In genomic region chr11:67572305-67572704, GRCh38 we compare ENCODE assay signal across 15 cellular contexts. TPM values are rescaled to one million over a fixed set of nuclear protein-coding genes. Genes with fewer than 3 reads are reported as not detected.
A peak's percentile ranks its signal among the peaks of the same experiment; 100 is the strongest.
DNase-seq lines count a peak whose midpoint lies in the region; ATAC-seq, FAIRE-seq and TF ChIP-seq lines count a peak whose summit lies in the region.
"Had no signal": no experiment of that assay in that cellular context is flagged by ENCODE, and none has a peak within 500 bp of the region (broad histone marks: within the 10 kb centered on the region; RNA-seq: fewer than 3 reads in every experiment).

No MANE protein-coding gene starts in this region.

- H3K9me3 Mint-ChIP-seq in CD8-positive, alpha-beta memory T cell, result no peaks in the 10 kb centered on the region
- H3K9me3 Mint-ChIP-seq: CD4-positive, alpha-beta memory T cell had no signal

- POLR2A ChIA-PET in HEK293 (lab: Yijun Ruan, JAX) (interaction anchor here (0.7 kb wide), 1 partner anchor 11 kb away, joined by 3 read pairs; the partner anchor contains the start of gene GSTP1), PC-9 (lab: Charles Lee; ENCODE audit: unreplicated experiment) (interaction anchor here (0.6 to 1.0 kb wide), 4 partner anchors 8 to 232 kb away, joined by 3 to 5 read pairs (median 3); no protein-coding TSS in a partner anchor)
- POLR2A ChIA-PET in CD8-positive, alpha-beta memory T cell (lab: Charles Lee), result no interaction called here

- H3K36me3 ChIP-seq in HEK293 (ENCODE audit: control insufficient read depth in 2 of 2, insufficient read depth in 1 of 2, low read length in 2 of 2), result no peaks in the 10 kb centered on the region
- H3K36me3 ChIP-seq in PC-9 (ENCODE audit: low read depth), result no peaks in the 10 kb centered on the region
- H3K36me3 ChIP-seq in CD8-positive, alpha-beta memory T cell (ENCODE audit: insufficient read depth, low read length), result no peaks in the 10 kb centered on the region
- H3K36me3 ChIP-seq: BE2C, HAP-1 had no signal

- intact Hi-C loops in PC-9 (cut with micrococcal nuclease; ENCODE audit: unreplicated experiment), result loop anchor here (2.0 kb wide), 2 partner anchors 64 to 86 kb away; partner anchors contain the start of gene CDK2AP2
- intact Hi-C loops in right cardiac atrium (cut with DNase I), result no loop called here

- H3K4me3 ChIP-seq in HEK293 (ENCODE audit: low read depth, low read length) (no peak overlapping the region), PC-9 (no peak overlapping the region), right cardiac atrium (ENCODE audit: low read length) (no peak overlapping the region)
- H3K4me3 ChIP-seq in CD8-positive, alpha-beta memory T cell (ENCODE audit: low read length), result no peak overlapping the region
- H3K4me3 ChIP-seq: GM12878, HAP-1 had no signal

- H3K79me2 ChIP-seq in PC-9 (ENCODE audit: low read depth), result no peaks in the 10 kb centered on the region

- H3K4me1 ChIP-seq in HEK293 (ENCODE audit: control insufficient read depth, insufficient read depth, low read length) (no peaks in the 10 kb centered on the region), PC-9 (replicated peaks; ENCODE audit: insufficient read depth) (peaks cover 14% of the 10 kb centered on the region), right cardiac atrium (ENCODE audit: control insufficient read depth, insufficient read depth, low read length) (no peaks in the 10 kb centered on the region)
- H3K4me1 ChIP-seq in CD8-positive, alpha-beta memory T cell (ENCODE audit: insufficient read depth, low read length), result no peaks in the 10 kb centered on the region

- H2AFZ ChIP-seq in PC-9, result no peak overlapping the region

- H3K9me2 ChIP-seq in PC-9 (ENCODE audit: insufficient read depth), result no peaks in the 10 kb centered on the region

- H3K27ac ChIP-seq in HEK293 (ENCODE audit: extremely low read depth, low read depth, low read length) (no peak overlapping the region), PC-9 (no peak overlapping the region), right cardiac atrium (ENCODE audit: low read length) (no peak overlapping the region)
- no peak overlapping the region for H3K27ac ChIP-seq in CD8-positive, alpha-beta memory T cell (ENCODE audit: low read depth, low read length)

- H4K20me1 ChIP-seq in PC-9 (ENCODE audit: insufficient read depth), result no peaks in the 10 kb centered on the region

- ATAC-seq in right cardiac atrium, result no peak

- no peak overlapping the region for H3K27ac Mint-ChIP-seq in CD8-positive, alpha-beta memory T cell
- H3K27ac Mint-ChIP-seq: CD14-positive monocyte; CD4-positive, alpha-beta memory T cell had no signal

- H3K36me3 Mint-ChIP-seq in CD8-positive, alpha-beta memory T cell, result peaks cover 0 to 4% (median 0%) of the 10 kb centered on the region in 3 donors
- H3K36me3 Mint-ChIP-seq: CD14-positive monocyte; CD4-positive, alpha-beta memory T cell had no signal

- H3K4me2 ChIP-seq in PC-9, result peak overlapping the region; percentile 57; the same call in 1 of the 2 replicates

- no TSS peak for BruUV-seq in PC-9 (replicated peaks; lab: Mats Ljungman, UMichigan)

- H3K4me1 Mint-ChIP-seq in CD8-positive, alpha-beta memory T cell, result no peaks in the 10 kb centered on the region
- H3K4me1 Mint-ChIP-seq: CD4-positive, alpha-beta memory T cell had no signal

- peak; percentile 67 for FAIRE-seq in endometrium (lab: Jason Lieb, UNC)

- 25% methylated on average over 5 of the region's 5 CpGs for WGBS in right cardiac atrium

- TF ChIP-seq CTCF in HEK293 (tag by site-specific recombination; IDR thresholded peaks at IDR 0.05) (no peak), PC-9 (conservative IDR thresholded peaks at IDR 0.05) (no peak)

- H3K27me3 ChIP-seq in PC-9 (ENCODE audit: insufficient read depth, low read depth) (no peaks in the 10 kb centered on the region), right cardiac atrium (ENCODE audit: control insufficient read depth, insufficient read depth) (no peaks in the 10 kb centered on the region)
- H3K27me3 ChIP-seq in CD8-positive, alpha-beta memory T cell (ENCODE audit: insufficient read depth, low read length, poor library complexity, severe bottlenecking), result no peaks in the 10 kb centered on the region

- CTCF ChIA-PET in HEK293 (lab: Yijun Ruan, JAX) (interaction anchor here (0.5 to 3.2 kb wide), 15 partner anchors 8 to 95 kb away, joined by 3 to 23 read pairs (median 4); partner anchors contain the start of genes AIP and GSTP1), PC-9 (lab: Charles Lee) (interaction anchor here (0.6 to 0.8 kb wide), 5 partner anchors 11 to 268 kb away, joined by 3 to 9 read pairs (median 3); partner anchors contain the start of gene GSTP1)
- CTCF ChIA-PET in CD8-positive, alpha-beta memory T cell (lab: Charles Lee), result interaction anchor here (1.9 kb wide), 1 partner anchor 42 kb away, joined by 9 read pairs; no protein-coding TSS in a partner anchor

- peaks cover 6% of the 10 kb centered on the region; the same call in 1 of the 2 replicates for H3F3A ChIP-seq in PC-9 (ENCODE audit: insufficient read depth, low read depth)

- no peak overlapping the region for H3K4me3 Mint-ChIP-seq in CD8-positive, alpha-beta memory T cell
- H3K4me3 Mint-ChIP-seq: CD14-positive monocyte; CD4-positive, alpha-beta memory T cell had no signal

- H3K9me3 ChIP-seq in HEK293 (ENCODE audit: control insufficient read depth, insufficient read depth, low read depth, low read length) (no peaks in the 10 kb centered on the region), PC-9 (ENCODE audit: insufficient read depth, low read depth) (peaks cover 4% of the 10 kb centered on the region; the same call in 1 of the 2 replicates), right cardiac atrium (ENCODE audit: control insufficient read depth, low read length) (no peaks in the 10 kb centered on the region)
- H3K9me3 ChIP-seq in CD8-positive, alpha-beta memory T cell (ENCODE audit: low read length), result no peaks in the 10 kb centered on the region
- H3K9me3 ChIP-seq: BE2C had no signal

- peaks cover 17 to 24% of the 10 kb centered on the region in 2 donors for H3K27me3 Mint-ChIP-seq in CD8-positive, alpha-beta memory T cell

- DNase-seq in PC-9 (no peak), right cardiac atrium (no peak), NCI-H1930 (lab: John Stamatoyannopoulos, UW) (no peak), HPDE6-E6E7 (ENCODE audit: extremely low spot score) (no peak)
- no peak for DNase-seq in CD8-positive, alpha-beta memory T cell
- DNase-seq: DMS 273 treated with DMSO at 0.1 percent for 48 hours had no signal

TF ChIP-seq in HEK293, 187 proteins besides CTCF, POLR2A, EP300 and RAD21:
- TF ChIP-seq ZSCAN16 (tag by site-specific recombination; IDR thresholded peaks at IDR 0.05) (no peak), FEZF1 (tag by site-specific recombination; IDR thresholded peaks at IDR 0.05) (no peak), TRIM28 (IDR thresholded peaks at IDR 0.05; ENCODE audit: borderline replicate concordance, low read length) (no peak), ZFHX2 (tag by site-specific recombination; conservative IDR thresholded peaks at IDR 0.05) (peak; percentile 30; the same call in 1 of the 2 replicates), ZNF19 (tag by site-specific recombination; IDR thresholded peaks at IDR 0.05; ENCODE audit: low read depth) (no peak), ZBTB6 (tag by site-specific recombination; IDR thresholded peaks at IDR 0.05) (no peak), ZNF292 (tag by site-specific recombination; IDR thresholded peaks at IDR 0.05; ENCODE audit: borderline replicate concordance, low read depth) (no peak)

RNA-seq across cellular contexts. Expression of gene GSTP1, which starts 11.3 kb away (rescaled TPM):
- total RNA-seq in PC-9 (2021) (2,063 and 2,645 TPM in 2 replicates), right cardiac atrium (100 to 1,000 TPM; 323 to 411 (median 377) TPM)
- 100 to 1,000 TPM; 462 to 474 TPM for total RNA-seq in CD8-positive, alpha-beta memory T cell
- polyA plus RNA-seq in CD8-positive, alpha-beta memory T cell, result 333 TPM
- 501 TPM for polyA plus RNA-seq in right cardiac atrium

RNA-seq across cellular contexts. Expression of gene NDUFV1, which starts 34.4 kb away (rescaled TPM):
- total RNA-seq in PC-9 (2021) (321 and 463 TPM in 2 replicates), right cardiac atrium (100 to 1,000 TPM; 375 to 462 (median 435) TPM)
- 100 to 1,000 TPM; 321 to 326 TPM for total RNA-seq in CD8-positive, alpha-beta memory T cell
- 140 TPM for polyA plus RNA-seq in CD8-positive, alpha-beta memory T cell
- polyA plus RNA-seq in right cardiac atrium, result 380 TPM

RNA-seq across cellular contexts. Expression of gene CABP2, which starts 49.1 kb away (rescaled TPM):
- not detected in 2 replicates for total RNA-seq in PC-9 (2021)
- total RNA-seq in CD8-positive, alpha-beta memory T cell, result not detected
- polyA plus RNA-seq in CD8-positive, alpha-beta memory T cell, result not detected
- total RNA-seq in right cardiac atrium, result not detected
- not detected for polyA plus RNA-seq in right cardiac atrium
- total RNA-seq: CD4-positive, alpha-beta memory T cell; G401; GM12878; H4 had no signal
- polyA plus RNA-seq: CD14-positive monocyte; CD4-positive, alpha-beta memory T cell; GM12878 had no signal

RNA-seq across cellular contexts. Expression of gene NUDT8, which starts 57.4 kb away (rescaled TPM):
- 25.5 and 33.3 TPM in 2 replicates for total RNA-seq in PC-9 (2021)
- 10 to 100 TPM; 26.2 to 27.9 TPM for total RNA-seq in CD8-positive, alpha-beta memory T cell
- 3.5 TPM for polyA plus RNA-seq in CD8-positive, alpha-beta memory T cell
- 100 to 1,000 TPM in 1 of 4 donors, 10 to 100 TPM in 3; 45.6 to 105 (median 79.6) TPM for total RNA-seq in right cardiac atrium
- polyA plus RNA-seq in right cardiac atrium, result 121 TPM
